ENCODE assay signal across 27 cellular contexts in genomic region chr3:127384717-127385539, GRCh38.
DNase-seq lines count a peak whose midpoint lies in the region; ATAC-seq and TF ChIP-seq lines count a peak whose summit lies in the region.
"Had no signal": no experiment of that assay in that cellular context is flagged by ENCODE, and none has a peak within 500 bp of the region (broad histone marks: within the 10 kb centered on the region; RNA-seq: fewer than 3 reads in every experiment).

No MANE protein-coding gene starts in this region.

- H3K4me1 Mint-ChIP-seq in neural progenitor cell (peaks cover 32% of the 10 kb centered on the region), Caco-2 (ENCODE audit: low read depth, unreplicated experiment) (no peaks in the 10 kb centered on the region)
- no peaks in the 10 kb centered on the region for H3K4me1 Mint-ChIP-seq in activated CD4-positive, alpha-beta T cell treated with anti-CD3 and anti-CD28 coated beads, Interleukin-2, amount 10 ng/mL, durations not matched to agents 7 days and 5 days
- H3K4me1 Mint-ChIP-seq: CD4-positive, CD25-positive, alpha-beta regulatory T cell had no signal

- no peak overlapping the region for H2AFZ ChIP-seq in neural progenitor cell (replicated peaks)
- H2AFZ ChIP-seq: PC-9 had no signal

- H3K4me3 ChIP-seq in right cardiac atrium (ENCODE audit: low read length) (no peak overlapping the region), neural progenitor cell (no peak overlapping the region), Caco-2 (ENCODE audit: low read depth, low read length) (no peak overlapping the region)
- H3K4me3 ChIP-seq: BLaER1, GM12878, K562, PC-9, SJSA1 had no signal

- H3K36me3 Mint-ChIP-seq in neural progenitor cell (no peaks in the 10 kb centered on the region), Caco-2 (ENCODE audit: insufficient read depth, unreplicated experiment) (no peaks in the 10 kb centered on the region)
- peaks cover 1% of the 10 kb centered on the region for H3K36me3 Mint-ChIP-seq in activated CD4-positive, alpha-beta T cell treated with anti-CD3 and anti-CD28 coated beads, Interleukin-2, amount 10 ng/mL, durations not matched to agents 7 days and 5 days (ENCODE audit: low read depth)
- H3K36me3 Mint-ChIP-seq: CD4-positive, CD25-positive, alpha-beta regulatory T cell had no signal

- intact Hi-C loops in left ventricle myocardium superior (cut with micrococcal nuclease): no loop called here
- intact Hi-C loops in right cardiac atrium (cut with DNase I): no loop called here
- intact Hi-C loops in Caco-2 (cut with micrococcal nuclease; ENCODE audit: unreplicated experiment): no loop called here

- no peak overlapping the region for H3K4me2 ChIP-seq in neural progenitor cell
- H3K4me2 ChIP-seq: BLaER1, PC-9 had no signal

- TF ChIP-seq CTCF in foreskin keratinocyte (conservative IDR thresholded peaks at IDR 0.05) (peak; percentile 4), neural progenitor cell (IDR thresholded peaks at IDR 0.05) (no peak), Caco-2 (IDR thresholded peaks at IDR 0.05; ENCODE audit: insufficient read depth in 1 of 2, low read depth in 1 of 2, low read length in 1 of 2, severe bottlenecking in 1 of 2, unreplicated experiment in 1 of 2) (no peak)

- 73% methylated on average over 18 of the region's 18 CpGs for WGBS in right cardiac atrium

- H3K9me3 ChIP-seq in right cardiac atrium (ENCODE audit: control insufficient read depth, low read length): no peaks in the 10 kb centered on the region
- no peaks in the 10 kb centered on the region for H3K9me3 ChIP-seq in neural progenitor cell (ENCODE audit: low read depth)
- peaks cover 10% of the 10 kb centered on the region; the same call in 1 of the 2 replicates for H3K9me3 ChIP-seq in Caco-2

- CTCF ChIA-PET in Caco-2 (lab: Charles Lee): no interaction called here
- CTCF ChIA-PET in activated CD4-positive, alpha-beta T cell treated with anti-CD3 and anti-CD28 coated beads, Interleukin-2, amount 10 ng/mL, durations not matched to agents 7 days and 5 days (lab: Charles Lee): no interaction called here

- BruUV-seq in Caco-2 (replicated peaks; lab: Mats Ljungman, UMichigan): no TSS peak

- DNase-seq in left ventricle myocardium superior: peak; percentile 18
- DNase-seq in right cardiac atrium: no peak
- DNase-seq in foreskin keratinocyte: no peak
- no peak for DNase-seq in neural progenitor cell (ENCODE audit: low spot score)
- DNase-seq in Caco-2: no peak
- no peak for DNase-seq in GDM1 (lab: John Stamatoyannopoulos, UW)
- no peak for DNase-seq in RKO (ENCODE audit: low spot score)
- no peak for DNase-seq in activated CD4-positive, alpha-beta T cell treated with anti-CD3 and anti-CD28 coated beads, Interleukin-2, amount 10 ng/mL, durations not matched to agents 7 days and 5 days
- DNase-seq: CD4-positive, CD25-positive, alpha-beta regulatory T cell; H7; Kasumi-1; NCI-H1092 treated with DMSO at 0.1 percent for 48 hours; NCI-H1436; NCI-H187; NCI-H2081 treated with DMSO at 0.1 percent for 48 hours; NCI-H2171; NCI-H226; NCI-H510A; NCI-H748 treated with DMSO at 0.1 percent for 48 hours; NK-92 treated with Interleukin-12 subunit alpha and Interleukin-12 subunit beta, amount 100 ng/mL, for 24 hours; PC-9; Right ventricle myocardium superior; RPMI8226 had no signal

- peaks cover 7% of the 10 kb centered on the region for H3K27me3 Mint-ChIP-seq in neural progenitor cell (ENCODE audit: insufficient read depth, low read depth)
- peaks cover 26% of the 10 kb centered on the region for H3K27me3 Mint-ChIP-seq in Caco-2 (ENCODE audit: insufficient read depth, unreplicated experiment)
- peaks cover 11% of the 10 kb centered on the region for H3K27me3 Mint-ChIP-seq in activated CD4-positive, alpha-beta T cell treated with anti-CD3 and anti-CD28 coated beads, Interleukin-2, amount 10 ng/mL, durations not matched to agents 7 days and 5 days

- H3K4me3 Mint-ChIP-seq in neural progenitor cell: no peak overlapping the region
- H3K4me3 Mint-ChIP-seq in Caco-2 (ENCODE audit: unreplicated experiment): no peak overlapping the region
- no peak overlapping the region for H3K4me3 Mint-ChIP-seq in activated CD4-positive, alpha-beta T cell treated with anti-CD3 and anti-CD28 coated beads, Interleukin-2, amount 10 ng/mL, durations not matched to agents 7 days and 5 days

- H4K20me1 ChIP-seq in neural progenitor cell (ENCODE audit: low read depth): no peaks in the 10 kb centered on the region
- H4K20me1 ChIP-seq: BLaER1 had no signal

- H3K4me1 ChIP-seq in right cardiac atrium (ENCODE audit: control insufficient read depth, insufficient read depth, low read length) (no peaks in the 10 kb centered on the region), foreskin keratinocyte (no peaks in the 10 kb centered on the region), neural progenitor cell (peaks cover 5% of the 10 kb centered on the region), Caco-2 (no peaks in the 10 kb centered on the region)
- H3K4me1 ChIP-seq: BLaER1, SJSA1 had no signal

- no peak overlapping the region for H3K9ac ChIP-seq in neural progenitor cell
- H3K9ac ChIP-seq: BLaER1 had no signal

- POLR2A ChIA-PET in Caco-2 (lab: Charles Lee): no interaction called here
- POLR2A ChIA-PET in activated CD4-positive, alpha-beta T cell treated with anti-CD3 and anti-CD28 coated beads, Interleukin-2, amount 10 ng/mL, durations not matched to agents 7 days and 5 days (lab: Charles Lee): no interaction called here

- H3K27me3 ChIP-seq in right cardiac atrium (ENCODE audit: control insufficient read depth, insufficient read depth): no peaks in the 10 kb centered on the region
- peaks cover 13% of the 10 kb centered on the region for H3K27me3 ChIP-seq in foreskin keratinocyte
- no peaks in the 10 kb centered on the region for H3K27me3 ChIP-seq in neural progenitor cell
- H3K27me3 ChIP-seq in Caco-2 (replicated peaks; ENCODE audit: control insufficient read depth, insufficient read depth, low read length): no peaks in the 10 kb centered on the region
- H3K27me3 ChIP-seq: BLaER1, SJSA1 had no signal

- no peak overlapping the region for H3K27ac ChIP-seq in right cardiac atrium (ENCODE audit: low read length)
- H3K27ac ChIP-seq in foreskin keratinocyte: no peak overlapping the region
- no peak overlapping the region for H3K27ac ChIP-seq in neural progenitor cell
- H3K27ac ChIP-seq: BLaER1, PC-9, SJSA1 had no signal

- H3K27ac Mint-ChIP-seq in neural progenitor cell (peak overlapping the region; percentile 27), Caco-2 (ENCODE audit: unreplicated experiment) (no peak overlapping the region)
- H3K27ac Mint-ChIP-seq in activated CD4-positive, alpha-beta T cell treated with anti-CD3 and anti-CD28 coated beads, Interleukin-2, amount 10 ng/mL, durations not matched to agents 7 days and 5 days: no peak overlapping the region
- H3K27ac Mint-ChIP-seq: CD4-positive, CD25-positive, alpha-beta regulatory T cell had no signal

- ATAC-seq in left ventricle myocardium superior (no peak), right cardiac atrium (no peak), foreskin keratinocyte (no peak)
- ATAC-seq: GM12878, K562 had no signal

- H3F3A ChIP-seq in neural progenitor cell (ENCODE audit: low read depth): peaks cover 2% of the 10 kb centered on the region

- H3K9me3 Mint-ChIP-seq in neural progenitor cell (peaks cover 20% of the 10 kb centered on the region), Caco-2 (ENCODE audit: unreplicated experiment) (peaks cover 9% of the 10 kb centered on the region)
- H3K9me3 Mint-ChIP-seq in activated CD4-positive, alpha-beta T cell treated with anti-CD3 and anti-CD28 coated beads, Interleukin-2, amount 10 ng/mL, durations not matched to agents 7 days and 5 days: peaks cover 3% of the 10 kb centered on the region

- H3K36me3 ChIP-seq in neural progenitor cell (no peaks in the 10 kb centered on the region), Caco-2 (ENCODE audit: control insufficient read depth, insufficient read depth, low read length) (no peaks in the 10 kb centered on the region)
- H3K36me3 ChIP-seq: BLaER1, SJSA1 had no signal

- H3K79me2 ChIP-seq in neural progenitor cell (ENCODE audit: low read depth): no peaks in the 10 kb centered on the region
